Comparison of ENCODE assay signal across 21 cellular contexts in genomic region chr16:68923116-68923515, GRCh38.
DNase-seq lines count a peak whose midpoint lies in the region; TF ChIP-seq lines count a peak whose summit lies in the region.
"Had no signal": no experiment of that assay in that cellular context is flagged by ENCODE, and none has a peak within 500 bp of the region (broad histone marks: within the 10 kb centered on the region; RNA-seq: fewer than 3 reads in every experiment).

No MANE protein-coding gene starts in this region.

- H3K9me3 Mint-ChIP-seq in neural progenitor cell = no peaks in the 10 kb centered on the region
- H3K9me3 Mint-ChIP-seq: CD4-positive, CD25-positive, alpha-beta regulatory T cell had no signal

- H3K4me3 ChIP-seq in neural progenitor cell (no peak overlapping the region), dorsolateral prefrontal cortex (no peak overlapping the region), osteoblast (ENCODE audit: insufficient read depth, low read length) (no peak overlapping the region)

- no peak overlapping the region for H3K9ac ChIP-seq in neural progenitor cell
- H3K9ac ChIP-seq: SK-N-SH had no signal

- H3K4me3 Mint-ChIP-seq in neural progenitor cell = no peak overlapping the region
- H3K4me3 Mint-ChIP-seq: CD4-positive, CD25-positive, alpha-beta regulatory T cell had no signal

- H3K27me3 ChIP-seq in neural progenitor cell (no peaks in the 10 kb centered on the region), dorsolateral prefrontal cortex (no peaks in the 10 kb centered on the region), osteoblast (ENCODE audit: insufficient read depth, low read length) (no peaks in the 10 kb centered on the region)

- peaks cover 10% of the 10 kb centered on the region for H3K4me1 ChIP-seq in neural progenitor cell
- H3K4me1 ChIP-seq in osteoblast (ENCODE audit: insufficient read depth, low read length) = peaks cover 6% of the 10 kb centered on the region

- H3K9me3 ChIP-seq in neural progenitor cell (ENCODE audit: low read depth) = no peaks in the 10 kb centered on the region
- no peaks in the 10 kb centered on the region for H3K9me3 ChIP-seq in osteoblast (ENCODE audit: low read depth, low read length)
- H3K9me3 ChIP-seq: SK-N-SH had no signal

- DNase-seq in Daoy (ENCODE audit: low read depth) = peak; percentile 4
- DNase-seq in RWPE1 (ENCODE audit: low spot score) = no peak
- no peak for DNase-seq in epithelial cell of prostate (ENCODE audit: low read depth, low spot score)
- DNase-seq in neural progenitor cell (ENCODE audit: low spot score) = no peak
- DNase-seq in NCI-H187 (lab: John Stamatoyannopoulos, UW) = no peak
- no peak for DNase-seq in dorsolateral prefrontal cortex
- no peak for DNase-seq in osteoblast (ENCODE audit: insufficient read length, low spot score, missing footprints)
- DNase-seq in D341Med (ENCODE audit: low spot score) = no peak
- DNase-seq: CD4-positive, CD25-positive, alpha-beta regulatory T cell; DMS 273 treated with DMSO at 0.1 percent for 48 hours; DMS79 treated with DMSO at 0.1 percent for 48 hours; GOT3; HCEC 1CT; Karpas-422; NCI-H1694; NCI-H2081 treated with DMSO at 0.1 percent for 48 hours; NCI-H446 treated with DMSO at 0.1 percent for 48 hours; NCI-H526 treated with DMSO at 0.1 percent for 48 hours; OCI-M1; SIG-M5; SK-N-SH had no signal

- POLR2A ChIA-PET in RWPE1 (lab: Yijun Ruan, JAX; ENCODE audit: low non-redundant PET) = no interaction called here

- no peaks in the 10 kb centered on the region for H3F3A ChIP-seq in neural progenitor cell (ENCODE audit: low read depth)

- intact Hi-C loops in dorsolateral prefrontal cortex (cut with DNase I) = no loop called here

- no peak overlapping the region for H3K4me2 ChIP-seq in neural progenitor cell
- no peak overlapping the region for H3K4me2 ChIP-seq in osteoblast (ENCODE audit: insufficient read depth, low read length)
- H3K4me2 ChIP-seq: SK-N-SH had no signal

- H3K36me3 ChIP-seq in neural progenitor cell (no peaks in the 10 kb centered on the region), osteoblast (ENCODE audit: insufficient read depth, low read length) (peaks cover 27% of the 10 kb centered on the region)

- H2AFZ ChIP-seq in neural progenitor cell (replicated peaks) (no peak overlapping the region), osteoblast (ENCODE audit: low read length) (no peak overlapping the region)

- CTCF ChIA-PET in RWPE1 (lab: Yijun Ruan, JAX) = interaction anchor here (0.7 kb wide), 1 partner anchor 167 kb away, joined by 3 read pairs; no protein-coding TSS in a partner anchor

- no peaks in the 10 kb centered on the region for H3K4me1 Mint-ChIP-seq in neural progenitor cell

- TF ChIP-seq CTCF in RWPE1 (conservative IDR thresholded peaks at IDR 0.05; ENCODE audit: low read depth) (no peak), neural progenitor cell (IDR thresholded peaks at IDR 0.05) (no peak), dorsolateral prefrontal cortex (IDR thresholded peaks at IDR 0.05 in 54 of 56, conservative IDR thresholded peaks at IDR 0.05 in 2 of 56; ENCODE audit: low read depth in 1 of 56, partially characterized antibody in 56 of 56) (no peak), osteoblast (IDR thresholded peaks at IDR 0.05; ENCODE audit: extremely low read depth, low read depth, low read length) (no peak)

- H3K27ac Mint-ChIP-seq in neural progenitor cell = no peak overlapping the region

- H3K27ac ChIP-seq in RWPE1 (peak overlapping the region; percentile 80), epithelial cell of prostate (peak overlapping the region; percentile 89), neural progenitor cell (peak overlapping the region; percentile 65), dorsolateral prefrontal cortex (no peak overlapping the region), osteoblast (ENCODE audit: low read depth, low read length) (no peak overlapping the region)

- H3K27me3 Mint-ChIP-seq in neural progenitor cell (ENCODE audit: insufficient read depth, low read depth) = peaks cover 3% of the 10 kb centered on the region
- H3K27me3 Mint-ChIP-seq: CD4-positive, CD25-positive, alpha-beta regulatory T cell had no signal

- H3K36me3 Mint-ChIP-seq in neural progenitor cell = peaks cover 19% of the 10 kb centered on the region

- no peaks in the 10 kb centered on the region for H4K20me1 ChIP-seq in neural progenitor cell (ENCODE audit: low read depth)
- H4K20me1 ChIP-seq in osteoblast (ENCODE audit: insufficient read depth, low read length) = no peaks in the 10 kb centered on the region

- H3K79me2 ChIP-seq in neural progenitor cell (ENCODE audit: low read depth) = no peaks in the 10 kb centered on the region
- H3K79me2 ChIP-seq in osteoblast (ENCODE audit: insufficient read depth, low read length) = no peaks in the 10 kb centered on the region

Comparison
In these comparisons a context has a peak if more than half of its experiments do, and no peak if none do; other contexts are left out.
1. H3K27ac ChIP-seq: peak in RWPE1 (single experiment), epithelial cell of prostate (single experiment) and neural progenitor cell (single experiment); none in dorsolateral prefrontal cortex (0 of 59) and osteoblast (single experiment).